In the genomic region with DNA sequence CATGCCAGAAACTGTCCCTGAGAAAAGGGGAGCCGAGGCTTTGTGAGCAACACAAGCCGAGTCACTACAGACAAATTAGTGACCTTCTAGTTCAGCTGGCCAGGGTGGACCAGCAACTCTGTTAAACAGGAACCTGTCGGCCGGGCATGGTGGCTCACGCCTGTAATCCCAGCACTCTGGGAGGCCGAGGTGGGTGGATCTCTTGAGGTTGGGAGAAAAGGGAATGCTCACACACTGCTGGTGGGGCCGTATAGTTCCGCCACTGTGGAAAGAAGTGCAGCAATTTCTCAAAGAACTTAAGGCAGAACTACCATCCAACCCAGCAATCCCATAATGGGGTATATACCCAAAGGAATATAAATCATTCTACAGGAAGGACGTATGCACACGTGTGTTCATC, we compare ENCODE assay signal across 24 cellular contexts.
"Had no signal": no experiment of that assay in that cellular context is flagged by ENCODE, and none has a peak within 500 bp of the region (broad histone marks: within the 10 kb centered on the region; RNA-seq: fewer than 3 reads in every experiment).

No MANE protein-coding gene starts in this region.

- ATAC-seq: activated CD4-positive, alpha-beta T cell treated with anti-CD3 and anti-CD28 coated beads for 36 hours; activated T-cell treated with anti-CD3 and anti-CD28 coated beads, Interleukin-2, amount 50 U/mL, for 72 hours; gastroesophageal sphincter had no signal

- DNase-seq: activated CD4-positive, alpha-beta memory T cell treated with anti-CD3 and anti-CD28 coated beads for 36 hours; activated CD4-positive, alpha-beta T cell treated with anti-CD3 and anti-CD28 coated beads for 36 hours; activated CD4-positive, alpha-beta T cell treated with anti-CD3 and anti-CD28 coated beads, Interleukin-2, amount 10 ng/mL, durations not matched to agents 24 days and 14 days; activated CD4-positive, CD25-positive, alpha-beta regulatory T cell; activated CD4-positive, CD25-positive, alpha-beta regulatory T cell treated with anti-CD3 and anti-CD28 coated beads, Interleukin-2, amount 50 U/mL, for 72 hours; activated CD8-positive, alpha-beta memory T cell treated with anti-CD3 and anti-CD28 coated beads, Interleukin-2, amount 50 U/mL, for 48 hours; activated gamma-delta T cell; activated naive CD4-positive, alpha-beta T cell; activated naive CD4-positive, alpha-beta T cell treated with anti-CD3 and anti-CD28 coated beads, Interleukin-2, amount 10 ng/mL, durations not matched to agents 7 days and 5 days; activated naive CD8-positive, alpha-beta T cell treated with anti-CD3 and anti-CD28 coated beads, Interleukin-2, amount 10 ng/mL, durations not matched to agents 7 days and 5 days; activated T-cell treated with anti-CD3 and anti-CD28 coated beads for 4 hours; activated T-cell treated with anti-CD3 and anti-CD28 coated beads, Interleukin-2, amount 50 U/mL, for 24 hours; activated T-cell treated with anti-CD3 and anti-CD28 coated beads, Interleukin-2, amount 50 U/mL, for 72 hours; central memory CD4-positive, alpha-beta T cell; cerebellar nuclear complex; colonic mucosa; effector CD8-positive, alpha-beta T cell; esophagus squamous epithelium; foreskin melanocyte had no signal

- H3K27me3 ChIP-seq: ascending aorta, breast epithelium, cardiac muscle cell, colonic mucosa had no signal

- H3K4me3 ChIP-seq: ascending aorta, breast epithelium, cardiac muscle cell, colonic mucosa, esophagus squamous epithelium, gastroesophageal sphincter had no signal

- H3K36me3 ChIP-seq: ascending aorta, breast epithelium, cardiac muscle cell, colonic mucosa, esophagus squamous epithelium, gastroesophageal sphincter had no signal

- H3K9me3 ChIP-seq: ascending aorta, breast epithelium, colonic mucosa, esophagus squamous epithelium, gastroesophageal sphincter had no signal

- H3K4me1 ChIP-seq: ascending aorta, breast epithelium, colonic mucosa, esophagus squamous epithelium, gastroesophageal sphincter had no signal

- H3K27ac ChIP-seq: ascending aorta, breast epithelium, cardiac muscle cell, colonic mucosa, epithelial cell of prostate, esophagus squamous epithelium, gastroesophageal sphincter had no signal
